In the genomic region with DNA sequence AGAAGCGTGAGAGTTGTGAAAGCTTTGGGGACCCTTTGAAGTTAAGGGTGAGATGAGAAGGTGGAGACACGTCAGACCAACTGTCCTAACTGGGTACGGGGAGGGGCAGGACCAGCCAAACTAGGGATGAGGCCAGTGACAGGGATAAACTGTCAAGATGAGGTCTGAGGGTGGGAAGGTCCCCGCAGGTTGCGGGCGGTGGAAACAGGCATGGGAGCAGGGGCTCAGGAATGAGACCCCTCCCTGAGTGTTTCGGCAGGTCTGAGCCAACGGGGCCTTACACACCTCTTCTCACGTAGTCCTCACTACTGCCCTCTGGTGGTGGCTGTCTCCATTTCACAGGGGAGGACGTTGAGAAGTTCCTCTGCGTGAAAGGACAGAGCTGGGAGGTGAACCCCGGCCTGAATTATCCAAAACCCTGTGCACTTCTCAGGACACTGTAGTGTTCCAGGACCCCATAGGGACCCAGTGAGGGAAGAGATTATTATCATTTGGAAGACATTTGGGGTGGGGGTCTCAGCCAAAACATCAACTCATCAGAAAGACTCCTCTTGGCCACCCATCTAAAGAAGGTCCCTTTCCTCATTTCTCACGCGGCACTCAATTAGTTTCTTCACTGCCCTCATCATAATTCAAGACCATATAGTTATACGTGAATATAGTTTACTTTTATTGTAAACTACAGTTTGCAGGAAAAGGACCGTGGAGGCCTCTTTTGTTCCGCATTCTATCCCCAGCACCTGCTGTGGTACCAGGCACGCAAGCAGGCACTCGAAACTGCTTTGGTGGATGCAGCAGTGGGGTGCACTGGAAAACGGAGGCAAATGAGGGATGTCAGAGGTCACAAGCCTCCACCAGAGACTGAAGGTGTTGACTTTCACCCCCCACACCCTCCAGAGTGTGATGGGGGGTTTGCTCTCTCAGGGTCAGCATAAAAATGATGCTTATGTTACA, we compare ENCODE assay signal across 8 cellular contexts. TPM values are rescaled to one million over a fixed set of nuclear protein-coding genes. Genes with fewer than 3 reads are reported as not detected.
DNase-seq lines count a peak whose midpoint lies in the region; ATAC-seq and TF ChIP-seq lines count a peak whose summit lies in the region.

No MANE protein-coding gene starts in this region.

- peak overlapping the region; percentile 36 for H3K27ac ChIP-seq in SJCRH30

- TF ChIP-seq CTCF in BE2C (IDR thresholded peaks at IDR 0.05; ENCODE audit: low read depth, low read length) = peak; percentile 93

- ATAC-seq in GM19025 (IDR thresholded peaks at IDR 0.05; ENCODE audit: low read depth, unreplicated experiment) = peak; percentile 63

- H3K4me1 ChIP-seq in BE2C (peaks cover 3% of the 10 kb centered on the region; the same call in 1 of the 2 replicates), SJCRH30 (peaks cover 19% of the 10 kb centered on the region)

- H3K36me3 ChIP-seq in BE2C (no peaks in the 10 kb centered on the region), SJCRH30 (no peaks in the 10 kb centered on the region)

- DNase-seq in BE2C (peak; percentile 89), HuH-7 (ENCODE audit: low spot score) (peak; percentile 71), SJCRH30 (peak; percentile 83 to 91), glomerular endothelial cell (ENCODE audit: extremely low read depth, low read depth, low spot score) (peak; percentile 50), posterior vena cava (ENCODE audit: low spot score) (peak; percentile 94), ureter (ENCODE audit: low spot score) (peak; percentile 84)
- DNase-seq in activated naive CD4-positive, alpha-beta T cell treated with Interleukin-2 at 50 U/mL for 16 hours = peak; percentile 89

- H3K27me3 ChIP-seq in BE2C = no peaks in the 10 kb centered on the region
- H3K27me3 ChIP-seq in SJCRH30 = peaks cover 29% of the 10 kb centered on the region

- intact Hi-C loops in posterior vena cava (cut with DNase I) = loop anchor here (2.0 to 10.0 kb wide), 2 partner anchors 110 kb away; a partner anchor contains a TSS

- no peaks in the 10 kb centered on the region for H3K9me3 ChIP-seq in BE2C
- no peaks in the 10 kb centered on the region for H3K9me3 ChIP-seq in SJCRH30 (replicated peaks)

- H3K4me3 ChIP-seq in BE2C (ENCODE audit: low read depth, low read length) (no peak overlapping the region), SJCRH30 (no peak overlapping the region)

RNA-seq across cellular contexts. Expression of a gene that starts 21.7 kb away (rescaled TPM):
- polyA plus RNA-seq in BE2C (2012; ENCODE audit: insufficient read depth, insufficient read length, low read depth) = 83.3 TPM
- total RNA-seq in SJCRH30 (2014; rRNA removed; shearing (Covaris generic)) = 56.0 and 60.4 TPM in 2 replicates
- total RNA-seq in glomerular endothelial cell = 85.1 and 96.6 TPM in 2 replicates
- 10 to 100 TPM; 25.5 to 31.9 TPM for total RNA-seq in posterior vena cava
- 43.7 TPM for total RNA-seq in ureter

RNA-seq across cellular contexts. Expression of a gene that starts 51.7 kb away (rescaled TPM):
- 238 TPM for polyA plus RNA-seq in BE2C (2012; ENCODE audit: insufficient read depth, insufficient read length, low read depth)
- 40.7 and 45.7 TPM in 2 replicates for total RNA-seq in SJCRH30 (2014; rRNA removed; shearing (Covaris generic))
- 20.8 and 30.8 TPM in 2 replicates for total RNA-seq in glomerular endothelial cell
- total RNA-seq in posterior vena cava = 10 to 100 TPM; 95.8 to 98.0 TPM
- total RNA-seq in ureter = 136 TPM
